10 cellular contexts compared by ENCODE assay signal in genomic region chr7:66683770-66684123, GRCh38. TPM values are rescaled to one million over a fixed set of nuclear protein-coding genes. Genes with fewer than 3 reads are reported as not detected.
DNase-seq lines count a peak whose midpoint lies in the region; ATAC-seq, FAIRE-seq and TF ChIP-seq lines count a peak whose summit lies in the region.
"Had no signal": no experiment of that assay in that cellular context is flagged by ENCODE, and none has a peak within 500 bp of the region (broad histone marks: within the 10 kb centered on the region; RNA-seq: fewer than 3 reads in every experiment).

No MANE protein-coding gene starts in this region.

- POLR2A ChIA-PET in CD4-positive, alpha-beta T cell (lab: Charles Lee): interaction anchor here (1.5 kb wide), 1 partner anchor 18 kb away, joined by 3 read pairs; no protein-coding TSS in a partner anchor
- POLR2A ChIA-PET in naive thymus-derived CD4-positive, alpha-beta T cell (lab: Charles Lee): interaction anchor here (2.2 kb wide), 1 partner anchor 31 kb away, joined by 8 read pairs; no protein-coding TSS in a partner anchor

- H3K9ac ChIP-seq in Loucy (ENCODE audit: low read depth, low read length, poor library complexity, severe bottlenecking): no peak overlapping the region

- peaks cover 38% of the 10 kb centered on the region for H3K4me1 Mint-ChIP-seq in CD4-positive, alpha-beta T cell (ENCODE audit: low read depth)
- peaks cover 60% of the 10 kb centered on the region for H3K4me1 Mint-ChIP-seq in dendritic cell treated with granulocyte-macrophage colony-stimulating factor and Interleukin-4, amounts not matched to agents 40 ng/mL and 50 ng/mL, for 4 days (ENCODE audit: low read depth)
- H3K4me1 Mint-ChIP-seq in naive thymus-derived CD4-positive, alpha-beta T cell: peaks cover 7 to 54% (median 31%) of the 10 kb centered on the region in 7 donors
- H3K4me1 Mint-ChIP-seq in stimulated activated memory B cell treated with anti-CD40 and anti-IgM and Interleukin-4, amounts not matched to agents 10 μg/mL and 1 μg/mL and 100 μg/mL, for 72 hours: peaks cover 32% of the 10 kb centered on the region

- H3K36me3 Mint-ChIP-seq in CD4-positive, alpha-beta T cell (ENCODE audit: low read depth): peaks cover 11% of the 10 kb centered on the region
- H3K36me3 Mint-ChIP-seq in dendritic cell treated with granulocyte-macrophage colony-stimulating factor and Interleukin-4, amounts not matched to agents 40 ng/mL and 50 ng/mL, for 4 days (ENCODE audit: low read depth): peaks cover 45% of the 10 kb centered on the region
- peaks cover 0 to 17% (median 12%) of the 10 kb centered on the region in 5 donors for H3K36me3 Mint-ChIP-seq in naive thymus-derived CD4-positive, alpha-beta T cell
- peaks cover 18% of the 10 kb centered on the region for H3K36me3 Mint-ChIP-seq in stimulated activated memory B cell treated with anti-CD40 and anti-IgM and Interleukin-4, amounts not matched to agents 10 μg/mL and 1 μg/mL and 100 μg/mL, for 72 hours

- no peak for TF ChIP-seq CTCF in CD4-positive, alpha-beta T cell (IDR thresholded peaks at IDR 0.05)
- TF ChIP-seq CTCF in Loucy (conservative IDR thresholded peaks at IDR 0.05; ENCODE audit: low read length): no peak

- no peak for DNase-seq in CD4-positive, alpha-beta T cell
- DNase-seq in naive thymus-derived CD4-positive, alpha-beta T cell: no peak
- DNase-seq in GM19239 (ENCODE audit: insufficient read length, low spot score) (no peak), H4 (ENCODE audit: low spot score) (no peak), NCI-H2107 treated with DMSO at 0.1 percent for 48 hours (lab: John Stamatoyannopoulos, UW; ENCODE audit: unreplicated experiment) (no peak)
- DNase-seq: midbrain, T-helper 17 cell had no signal

- H4K20me1 ChIP-seq in Loucy (ENCODE audit: insufficient read depth, low read length, poor library complexity, severe bottlenecking): peaks cover 6% of the 10 kb centered on the region

- no peaks in the 10 kb centered on the region for H3K9me3 ChIP-seq in CD4-positive, alpha-beta T cell (ENCODE audit: control insufficient read depth, low read length)
- no peaks in the 10 kb centered on the region for H3K9me3 ChIP-seq in Loucy (ENCODE audit: insufficient read depth, low read depth, low read length)
- H3K9me3 ChIP-seq in naive thymus-derived CD4-positive, alpha-beta T cell (ENCODE audit: control insufficient read depth in 2 of 3, low read length in 3 of 3): no peaks in the 10 kb centered on the region

- CTCF ChIA-PET in CD4-positive, alpha-beta T cell (lab: Charles Lee): no interaction called here
- CTCF ChIA-PET in naive thymus-derived CD4-positive, alpha-beta T cell (lab: Charles Lee): no interaction called here

- H3K9me2 ChIP-seq in Loucy (replicated peaks; ENCODE audit: low read depth, low read length): no peaks in the 10 kb centered on the region

- H3K27ac ChIP-seq in CD4-positive, alpha-beta T cell (ENCODE audit: low read depth, low read length): no peak overlapping the region
- no peak overlapping the region for H3K27ac ChIP-seq in naive thymus-derived CD4-positive, alpha-beta T cell (ENCODE audit: low read depth, low read length)

- no peaks in the 10 kb centered on the region for H3K27me3 ChIP-seq in CD4-positive, alpha-beta T cell (ENCODE audit: control insufficient read depth, insufficient read depth, low read length)
- no peaks in the 10 kb centered on the region for H3K27me3 ChIP-seq in Loucy (ENCODE audit: insufficient read depth, low read length, poor library complexity, severe bottlenecking)
- no peaks in the 10 kb centered on the region for H3K27me3 ChIP-seq in naive thymus-derived CD4-positive, alpha-beta T cell (ENCODE audit: control insufficient read depth in 2 of 2, insufficient read depth in 2 of 2, low read length in 2 of 2)

- ATAC-seq in CD4-positive, alpha-beta T cell (ENCODE audit: poor library complexity): no peak
- no peak for ATAC-seq in naive thymus-derived CD4-positive, alpha-beta T cell
- ATAC-seq in stimulated activated memory B cell treated with anti-CD40 and anti-IgM and Interleukin-4, amounts not matched to agents 10 μg/mL and 1 μg/mL and 100 μg/mL, for 72 hours: no peak
- ATAC-seq: T-helper 17 cell had no signal

- H3K9me3 Mint-ChIP-seq in CD4-positive, alpha-beta T cell: no peaks in the 10 kb centered on the region
- H3K9me3 Mint-ChIP-seq in dendritic cell treated with granulocyte-macrophage colony-stimulating factor and Interleukin-4, amounts not matched to agents 40 ng/mL and 50 ng/mL, for 4 days: peaks cover 16% of the 10 kb centered on the region
- peaks cover 0 to 6% (median 5%) of the 10 kb centered on the region in 11 donors for H3K9me3 Mint-ChIP-seq in naive thymus-derived CD4-positive, alpha-beta T cell
- peaks cover 3% of the 10 kb centered on the region for H3K9me3 Mint-ChIP-seq in stimulated activated memory B cell treated with anti-CD40 and anti-IgM and Interleukin-4, amounts not matched to agents 10 μg/mL and 1 μg/mL and 100 μg/mL, for 72 hours

- intact Hi-C loops in CD4-positive, alpha-beta T cell (cut with DNase I, micrococcal nuclease): loop anchor here in 1 of 2 experiments (5.0 kb wide), 2 partner anchors 164 to 191 kb away; no protein-coding TSS in a partner anchor
- intact Hi-C loops in dendritic cell treated with granulocyte-macrophage colony-stimulating factor and Interleukin-4, amounts not matched to agents 40 ng/mL and 50 ng/mL, for 4 days (cut with micrococcal nuclease): loop anchor here (2.0 to 10.0 kb wide), 2 partner anchors 91 to 129 kb away; no protein-coding TSS in a partner anchor
- intact Hi-C loops in naive thymus-derived CD4-positive, alpha-beta T cell (cut with micrococcal nuclease): loop anchor here (2.0 to 10.0 kb wide), 3 partner anchors 119 to 811 kb away; partner anchors contain the start of genes TMEM248 (in 1 of the 2) and VKORC1L1 (in 1 of the 2)

- H3F3A ChIP-seq in Loucy (ENCODE audit: low read depth): no peaks in the 10 kb centered on the region

- FAIRE-seq in GM19239 (lab: Jason Lieb, UNC): no peak

- peak overlapping the region; percentile 67 for H3K4me3 Mint-ChIP-seq in CD4-positive, alpha-beta T cell
- H3K4me3 Mint-ChIP-seq in dendritic cell treated with granulocyte-macrophage colony-stimulating factor and Interleukin-4, amounts not matched to agents 40 ng/mL and 50 ng/mL, for 4 days: no peak overlapping the region
- H3K4me3 Mint-ChIP-seq in naive thymus-derived CD4-positive, alpha-beta T cell: peak overlapping the region in 9 of 10 donors; percentile 35 to 92 (median 64)
- no peak overlapping the region for H3K4me3 Mint-ChIP-seq in stimulated activated memory B cell treated with anti-CD40 and anti-IgM and Interleukin-4, amounts not matched to agents 10 μg/mL and 1 μg/mL and 100 μg/mL, for 72 hours

- H3K79me2 ChIP-seq in Loucy (ENCODE audit: insufficient read depth, low read length): peaks cover 31% of the 10 kb centered on the region

- H3K27me3 Mint-ChIP-seq in CD4-positive, alpha-beta T cell: no peaks in the 10 kb centered on the region
- H3K27me3 Mint-ChIP-seq in dendritic cell treated with granulocyte-macrophage colony-stimulating factor and Interleukin-4, amounts not matched to agents 40 ng/mL and 50 ng/mL, for 4 days: no peaks in the 10 kb centered on the region
- no peaks in the 10 kb centered on the region for H3K27me3 Mint-ChIP-seq in naive thymus-derived CD4-positive, alpha-beta T cell
- H3K27me3 Mint-ChIP-seq in stimulated activated memory B cell treated with anti-CD40 and anti-IgM and Interleukin-4, amounts not matched to agents 10 μg/mL and 1 μg/mL and 100 μg/mL, for 72 hours: no peaks in the 10 kb centered on the region
- H3K27me3 Mint-ChIP-seq: T-helper 17 cell had no signal

- H3K4me1 ChIP-seq in Loucy (ENCODE audit: insufficient read depth, low read length, poor library complexity, severe bottlenecking): peaks cover 16% of the 10 kb centered on the region
- H3K4me1 ChIP-seq in naive thymus-derived CD4-positive, alpha-beta T cell (ENCODE audit: control insufficient read depth in 2 of 2, insufficient read depth in 2 of 2, low read length in 2 of 2): peaks cover 5 to 11% of the 10 kb centered on the region in 2 donors

- H3K4me2 ChIP-seq in Loucy (ENCODE audit: low read depth, low read length, poor library complexity, severe bottlenecking): peak overlapping the region; percentile 35

- peak overlapping the region; percentile 55 for H3K27ac Mint-ChIP-seq in CD4-positive, alpha-beta T cell
- peak overlapping the region; percentile 97 for H3K27ac Mint-ChIP-seq in dendritic cell treated with granulocyte-macrophage colony-stimulating factor and Interleukin-4, amounts not matched to agents 40 ng/mL and 50 ng/mL, for 4 days
- H3K27ac Mint-ChIP-seq in naive thymus-derived CD4-positive, alpha-beta T cell: peak overlapping the region in 4 of 9 donors; percentile 19 to 97 (median 60)
- H3K27ac Mint-ChIP-seq in stimulated activated memory B cell treated with anti-CD40 and anti-IgM and Interleukin-4, amounts not matched to agents 10 μg/mL and 1 μg/mL and 100 μg/mL, for 72 hours: no peak overlapping the region

- H2AFZ ChIP-seq in Loucy (ENCODE audit: low read length): no peak overlapping the region

- no peak overlapping the region for H3K4me3 ChIP-seq in Loucy (ENCODE audit: low read length, poor library complexity, severe bottlenecking)
- H3K4me3 ChIP-seq in naive thymus-derived CD4-positive, alpha-beta T cell (ENCODE audit: low read length): no peak overlapping the region

- no peaks in the 10 kb centered on the region for H3K36me3 ChIP-seq in Loucy (ENCODE audit: insufficient read depth, low read length)
- H3K36me3 ChIP-seq in naive thymus-derived CD4-positive, alpha-beta T cell (ENCODE audit: control insufficient read depth in 2 of 3, insufficient read depth in 3 of 3, low read length in 3 of 3): peaks cover 0 to 5% (median 0%) of the 10 kb centered on the region in 3 experiments

RNA-seq across cellular contexts. Expression of gene KCTD7, which starts 55.1 kb away (rescaled TPM):
- total RNA-seq in CD4-positive, alpha-beta T cell: 10 to 100 TPM; 15.2 TPM
- total RNA-seq in naive thymus-derived CD4-positive, alpha-beta T cell: 10 to 100 TPM; 22.9 to 43.6 (median 33.8) TPM
- polyA plus RNA-seq in naive thymus-derived CD4-positive, alpha-beta T cell: 10 to 100 TPM; 10.4 to 14.4 TPM
- 7.1 and 9.6 TPM in 2 replicates for total RNA-seq in H4 (2014; rRNA removed; shearing (Covaris generic))

RNA-seq across cellular contexts. Expression of gene RABGEF1, which starts 56.8 kb away (rescaled TPM):
- 10 to 100 TPM; 18.9 to 20.1 TPM for total RNA-seq in CD4-positive, alpha-beta T cell
- total RNA-seq in naive thymus-derived CD4-positive, alpha-beta T cell: 10 to 100 TPM; 20.7 to 35.7 (median 22.2) TPM
- 10 to 100 TPM; 20.5 to 21.1 TPM for polyA plus RNA-seq in naive thymus-derived CD4-positive, alpha-beta T cell
- total RNA-seq in H4 (2014; rRNA removed; shearing (Covaris generic)): 28.2 and 34.0 TPM in 2 replicates

Comparison
In these comparisons a context has a peak if more than half of its experiments do, and no peak if none do; other contexts are left out.
1. H3K4me3 Mint-ChIP-seq: peak in CD4-positive, alpha-beta T cell (single experiment) and naive thymus-derived CD4-positive, alpha-beta T cell (9 of 10); none in dendritic cell treated with granulocyte-macrophage colony-stimulating factor and Interleukin-4, amounts not matched to agents 40 ng/mL and 50 ng/mL, for 4 days (single experiment) and stimulated activated memory B cell treated with anti-CD40 and anti-IgM and Interleukin-4, amounts not matched to agents 10 μg/mL and 1 μg/mL and 100 μg/mL, for 72 hours (single experiment).